ENCODE assay signal across 9 cellular contexts in the genomic region with DNA sequence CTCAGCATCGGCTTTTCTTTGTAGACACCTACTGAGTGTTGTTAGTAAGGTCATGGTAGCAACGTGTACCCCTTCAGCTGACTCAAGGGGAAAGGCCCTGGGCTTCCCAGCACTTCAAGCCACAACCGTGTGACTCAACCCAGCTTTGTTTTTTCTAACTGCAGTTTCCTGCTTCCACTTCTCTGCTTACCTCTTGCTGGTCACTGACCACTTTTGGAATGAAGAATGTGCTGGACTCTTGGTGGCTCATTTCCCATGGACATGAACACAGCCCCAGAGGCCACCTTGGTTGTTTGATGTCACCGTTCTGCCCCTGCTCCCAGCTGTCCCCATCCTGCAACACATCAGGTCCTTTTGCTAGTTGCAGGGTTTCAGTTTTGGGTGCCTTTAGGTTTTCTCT.
DNase-seq lines count a peak whose midpoint lies in the region; ATAC-seq and TF ChIP-seq lines count a peak whose summit lies in the region.
"Had no signal": no experiment of that assay in that cellular context is flagged by ENCODE, and none has a peak within 500 bp of the region (broad histone marks: within the 10 kb centered on the region; RNA-seq: fewer than 3 reads in every experiment).

No MANE protein-coding gene starts in this region.

- no peaks in the 10 kb centered on the region for H3K9me3 Mint-ChIP-seq in activated CD4-positive, alpha-beta memory T cell treated with anti-CD3 and anti-CD28 coated beads, Interleukin-2, amount 10 ng/mL, durations not matched to agents 7 days and 5 days

- H3K36me3 Mint-ChIP-seq in activated CD4-positive, alpha-beta memory T cell treated with anti-CD3 and anti-CD28 coated beads, Interleukin-2, amount 10 ng/mL, durations not matched to agents 7 days and 5 days (ENCODE audit: low read depth): no peaks in the 10 kb centered on the region

- peak; percentile 76 for DNase-seq in activated CD4-positive, alpha-beta memory T cell treated with anti-CD3 and anti-CD28 coated beads, Interleukin-2, amount 10 ng/mL, durations not matched to agents 7 days and 5 days
- DNase-seq in foreskin fibroblast (peak; percentile 85 to 88), NCI-H1092 (lab: John Stamatoyannopoulos, UW) (no peak), NCI-H2171 (lab: John Stamatoyannopoulos, UW) (no peak), amygdala (lab: John Stamatoyannopoulos, UW) (no peak)
- peak; percentile 35 for DNase-seq in stimulated activated CD8-positive, alpha-beta memory T cell treated with anti-CD3 and anti-CD28 coated beads, Interleukin-7, amount 100 ng/mL, for 24 hours (ENCODE audit: low read depth)

- POLR2A ChIA-PET in activated CD4-positive, alpha-beta memory T cell treated with anti-CD3 and anti-CD28 coated beads, Interleukin-2, amount 10 ng/mL, durations not matched to agents 7 days and 5 days (lab: Charles Lee): interaction anchor here (2.2 to 2.8 kb wide), 2 partner anchors 33 to 217 kb away, joined by 12 to 15 read pairs; no protein-coding TSS in a partner anchor

- no peak overlapping the region for H3K4me3 ChIP-seq in foreskin fibroblast (ENCODE audit: low read depth in 1 of 2, low read length in 2 of 2)
- H3K4me3 ChIP-seq: skin epidermis had no signal

- peaks cover 41% of the 10 kb centered on the region for H3K4me1 Mint-ChIP-seq in activated CD4-positive, alpha-beta memory T cell treated with anti-CD3 and anti-CD28 coated beads, Interleukin-2, amount 10 ng/mL, durations not matched to agents 7 days and 5 days

- peak overlapping the region; percentile 33 for H3K4me3 Mint-ChIP-seq in activated CD4-positive, alpha-beta memory T cell treated with anti-CD3 and anti-CD28 coated beads, Interleukin-2, amount 10 ng/mL, durations not matched to agents 7 days and 5 days

- peak overlapping the region; percentile 82 for H3K27ac Mint-ChIP-seq in activated CD4-positive, alpha-beta memory T cell treated with anti-CD3 and anti-CD28 coated beads, Interleukin-2, amount 10 ng/mL, durations not matched to agents 7 days and 5 days

- TF ChIP-seq CTCF in foreskin fibroblast (IDR thresholded peaks at IDR 0.05; ENCODE audit: low read depth, low read length): no peak

- ATAC-seq in GM18867 (IDR thresholded peaks at IDR 0.05; ENCODE audit: unreplicated experiment) (peak; percentile 71), HG03196 (IDR thresholded peaks at IDR 0.05; ENCODE audit: unreplicated experiment) (peak; percentile 71)

- H3K27me3 Mint-ChIP-seq in activated CD4-positive, alpha-beta memory T cell treated with anti-CD3 and anti-CD28 coated beads, Interleukin-2, amount 10 ng/mL, durations not matched to agents 7 days and 5 days: no peaks in the 10 kb centered on the region

- CTCF ChIA-PET in activated CD4-positive, alpha-beta memory T cell treated with anti-CD3 and anti-CD28 coated beads, Interleukin-2, amount 10 ng/mL, durations not matched to agents 7 days and 5 days (lab: Charles Lee): interaction anchor here (0.6 to 1.3 kb wide), 3 partner anchors 31 to 349 kb away, joined by 3 to 4 read pairs (median 3); a partner anchor contains a TSS

Comparison
In these comparisons a context has a peak if more than half of its experiments do, and no peak if none do; other contexts are left out.
1. DNase-seq: peak in activated CD4-positive, alpha-beta memory T cell treated with anti-CD3 and anti-CD28 coated beads, Interleukin-2, amount 10 ng/mL, durations not matched to agents 7 days and 5 days (single experiment), foreskin fibroblast (2 of 2) and stimulated activated CD8-positive, alpha-beta memory T cell treated with anti-CD3 and anti-CD28 coated beads, Interleukin-7, amount 100 ng/mL, for 24 hours (single experiment); none in NCI-H1092 (single experiment), NCI-H2171 (single experiment) and amygdala (0 of 56).